Comparison of ENCODE assay signal across 18 cellular contexts in the genomic region with DNA sequence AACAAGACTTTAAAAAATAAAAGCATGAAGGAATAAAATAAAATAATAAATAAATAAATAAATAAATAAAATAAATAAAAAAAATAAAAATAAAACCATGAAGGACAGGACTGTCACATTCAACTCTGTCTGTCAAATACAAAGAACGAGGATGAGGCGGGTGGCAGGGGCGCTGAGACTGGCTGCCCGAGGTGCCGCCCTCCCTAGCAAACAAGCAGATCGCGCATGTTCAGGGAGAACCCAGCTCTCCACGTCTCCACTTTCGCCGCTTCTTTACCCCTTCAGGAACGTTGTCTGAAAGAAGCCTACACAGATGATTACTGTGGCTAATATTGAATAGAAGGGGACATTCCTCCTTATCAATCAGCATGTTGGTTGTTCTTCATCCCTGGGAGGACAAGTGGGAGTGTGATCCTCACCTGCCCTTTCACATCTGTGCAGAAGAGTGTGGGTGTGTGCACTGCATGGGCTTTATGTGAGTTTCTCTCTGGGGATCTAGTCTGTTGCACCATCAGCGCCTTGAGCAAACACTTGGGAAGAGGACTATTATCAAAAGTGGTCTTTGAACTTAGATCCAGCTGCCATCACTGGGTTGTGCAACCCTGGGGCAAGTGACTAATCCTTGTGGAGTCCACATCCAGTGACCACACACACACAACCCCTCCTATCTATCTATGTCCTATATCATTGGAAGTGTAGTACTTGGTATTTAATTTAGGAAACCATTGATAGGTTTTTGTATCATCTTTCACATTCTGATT.
DNase-seq lines count a peak whose midpoint lies in the region; ATAC-seq and TF ChIP-seq lines count a peak whose summit lies in the region.
"Had no signal": no experiment of that assay in that cellular context is flagged by ENCODE, and none has a peak within 500 bp of the region (broad histone marks: within the 10 kb centered on the region; RNA-seq: fewer than 3 reads in every experiment).

No MANE protein-coding gene starts in this region.

- TF ChIP-seq POLR2A in NB4 (IDR thresholded peaks at IDR 0.05; ENCODE audit: extremely low read depth, insufficient read length) (no peak), right lobe of liver (IDR thresholded peaks at IDR 0.05) (no peak), testis (IDR thresholded peaks at IDR 0.05) (no peak)

- no peak overlapping the region for H3K4me3 ChIP-seq in NB4 (ENCODE audit: low read depth, low read length)
- no peak overlapping the region for H3K4me3 ChIP-seq in right lobe of liver
- no peak overlapping the region for H3K4me3 ChIP-seq in testis
- H3K4me3 ChIP-seq: Peyer's patch, SJCRH30 had no signal

- H3K27me3 ChIP-seq in right lobe of liver = no peaks in the 10 kb centered on the region
- no peaks in the 10 kb centered on the region for H3K27me3 ChIP-seq in testis
- H3K27me3 ChIP-seq: Peyer's patch, SJCRH30 had no signal

- peaks cover 28% of the 10 kb centered on the region for H3K36me3 Mint-ChIP-seq in WTC11
- H3K36me3 Mint-ChIP-seq: CD8-positive, alpha-beta memory T cell had no signal

- H3K9me3 ChIP-seq in right lobe of liver = no peaks in the 10 kb centered on the region
- no peaks in the 10 kb centered on the region for H3K9me3 ChIP-seq in testis
- H3K9me3 ChIP-seq: SJCRH30 had no signal

- H3K27me3 Mint-ChIP-seq in WTC11 (ENCODE audit: low read depth) = no peaks in the 10 kb centered on the region; the same call in 1 of the 2 replicates
- peaks cover 8% of the 10 kb centered on the region for H3K27me3 Mint-ChIP-seq in stimulated activated naive CD8-positive, alpha-beta T cell treated with anti-CD3 and anti-CD28 coated beads, Interleukin-15, amount 100 ng/mL, for 72 hours
- H3K27me3 Mint-ChIP-seq: CD8-positive, alpha-beta memory T cell had no signal

- no peak for ATAC-seq in WTC11
- ATAC-seq in right lobe of liver = peak in 3 of 4 donors; percentile 48 to 95 (median 56)
- no peak for ATAC-seq in stimulated activated naive CD8-positive, alpha-beta T cell treated with anti-CD3 and anti-CD28 coated beads, Interleukin-15, amount 100 ng/mL, for 72 hours

- H3K4me1 ChIP-seq in right lobe of liver (no peaks in the 10 kb centered on the region), testis (no peaks in the 10 kb centered on the region)
- H3K4me1 ChIP-seq: Peyer's patch, SJCRH30 had no signal

- 63% methylated on average over 12 of the region's 12 CpGs for WGBS in right lobe of liver (ENCODE audit: insufficient coverage, low coverage, low lambda C conversion rate, missing lambda C conversion rate)
- 85 to 91% methylated on average over 12 of the region's 12 CpGs for WGBS in testis, 2 donors

- CTCF ChIA-PET in WTC11 (lab: Charles Lee) = no interaction called here

- H3K36me3 ChIP-seq in right lobe of liver = no peaks in the 10 kb centered on the region
- H3K36me3 ChIP-seq in testis (ENCODE audit: low read depth, missing control alignments) = no peaks in the 10 kb centered on the region
- H3K36me3 ChIP-seq: Peyer's patch, SJCRH30 had no signal

- TF ChIP-seq CTCF in NB4 (IDR thresholded peaks at IDR 0.05; ENCODE audit: low read depth, low read length) = no peak
- no peak for TF ChIP-seq CTCF in WTC11 (IDR thresholded peaks at IDR 0.05)
- no peak for TF ChIP-seq CTCF in right lobe of liver (IDR thresholded peaks at IDR 0.05)
- no peak for TF ChIP-seq CTCF in testis (IDR thresholded peaks at IDR 0.05)

- H3K4me3 Mint-ChIP-seq in WTC11 = no peak overlapping the region
- no peak overlapping the region for H3K4me3 Mint-ChIP-seq in stimulated activated naive CD8-positive, alpha-beta T cell treated with anti-CD3 and anti-CD28 coated beads, Interleukin-15, amount 100 ng/mL, for 72 hours
- H3K4me3 Mint-ChIP-seq: CD8-positive, alpha-beta memory T cell had no signal

- POLR2A ChIA-PET in WTC11 (lab: Charles Lee) = no interaction called here

- peak; percentile 40 to 79 for DNase-seq in NCI-H524 (lab: John Stamatoyannopoulos, UW)
- no peak for DNase-seq in NCI-H524 treated with DMSO at 0.1 percent for 48 hours (lab: John Stamatoyannopoulos, UW)
- peak; percentile 48 for DNase-seq in NB4 (ENCODE audit: low read depth)
- DNase-seq in WTC11 (ENCODE audit: low spot score) = no peak
- peak in 1 of 3 donors; percentile 49 for DNase-seq in right lobe of liver
- DNase-seq in testis = no peak
- no peak for DNase-seq in stimulated activated CD8-positive, alpha-beta memory T cell treated with anti-CD3 and anti-CD28 coated beads, Interleukin-4, amount 100 ng/mL, for 48 hours
- DNase-seq in stimulated activated naive CD8-positive, alpha-beta T cell treated with anti-CD3 and anti-CD28 coated beads, Interleukin-15, amount 100 ng/mL, for 72 hours = no peak
- DNase-seq: Calu3; CD8-positive, alpha-beta memory T cell; GDM1; Karpas-422; NCI-H1417 treated with DMSO at 0.1 percent for 48 hours; NCI-H1930; NCI-H82; Peyer's patch; SJCRH30 had no signal

- H3K4me1 Mint-ChIP-seq in WTC11 = no peaks in the 10 kb centered on the region
- no peaks in the 10 kb centered on the region for H3K4me1 Mint-ChIP-seq in stimulated activated naive CD8-positive, alpha-beta T cell treated with anti-CD3 and anti-CD28 coated beads, Interleukin-15, amount 100 ng/mL, for 72 hours
- H3K4me1 Mint-ChIP-seq: CD8-positive, alpha-beta memory T cell had no signal

- H3K27ac ChIP-seq in right lobe of liver (no peak overlapping the region), testis (no peak overlapping the region)
- H3K27ac ChIP-seq: C4-2B, Peyer's patch, SJCRH30 had no signal

- H3K9me3 Mint-ChIP-seq in WTC11 = peaks cover 47% of the 10 kb centered on the region
- peaks cover 6 to 16% of the 10 kb centered on the region in 2 donors for H3K9me3 Mint-ChIP-seq in stimulated activated naive CD8-positive, alpha-beta T cell treated with anti-CD3 and anti-CD28 coated beads, Interleukin-15, amount 100 ng/mL, for 72 hours

- intact Hi-C loops in right lobe of liver (cut with DNase I) = no loop called here
- intact Hi-C loops in testis (cut with DNase I; ENCODE audit: low total_unique reads) = no loop called here

- no peak overlapping the region for H3K27ac Mint-ChIP-seq in WTC11
- no peak overlapping the region for H3K27ac Mint-ChIP-seq in stimulated activated naive CD8-positive, alpha-beta T cell treated with anti-CD3 and anti-CD28 coated beads, Interleukin-15, amount 100 ng/mL, for 72 hours
- H3K27ac Mint-ChIP-seq: CD8-positive, alpha-beta memory T cell had no signal

TF ChIP-seq in WTC11, 78 proteins besides CTCF, POLR2A, EP300 and RAD21:
- TF ChIP-seq SOX15 (CRISPR knock-in tag; IDR thresholded peaks at IDR 0.05) (no peak), ZNF396 (CRISPR knock-in tag; IDR thresholded peaks at IDR 0.05; ENCODE audit: borderline replicate concordance) (no peak), ETV6 (CRISPR knock-in tag; IDR thresholded peaks at IDR 0.05) (no peak), E2F1 (CRISPR knock-in tag; IDR thresholded peaks at IDR 0.05) (no peak), SMAD3 (CRISPR knock-in tag; IDR thresholded peaks at IDR 0.05; ENCODE audit: borderline replicate concordance) (no peak), PRRX2 (CRISPR knock-in tag; IDR thresholded peaks at IDR 0.05) (no peak), GABPB1 (CRISPR knock-in tag; IDR thresholded peaks at IDR 0.05) (peak; percentile 78; the same call in 1 of the 2 replicates), HMGA2 (CRISPR knock-in tag; IDR thresholded peaks at IDR 0.05) (peak; percentile 56; the same call in 1 of the 2 replicates), ATF1 (CRISPR knock-in tag; IDR thresholded peaks at IDR 0.05) (no peak), NFATC4 (CRISPR knock-in tag; IDR thresholded peaks at IDR 0.05) (no peak), ERG (CRISPR knock-in tag; IDR thresholded peaks at IDR 0.05) (no peak), TP53 (CRISPR knock-in tag; IDR thresholded peaks at IDR 0.05) (no peak)
- TF ChIP-seq, protein P1, sequence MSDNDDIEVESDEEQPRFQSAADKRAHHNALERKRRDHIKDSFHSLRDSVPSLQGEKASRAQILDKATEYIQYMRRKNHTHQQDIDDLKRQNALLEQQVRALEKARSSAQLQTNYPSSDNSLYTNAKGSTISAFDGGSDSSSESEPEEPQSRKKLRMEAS (CRISPR knock-in tag; IDR thresholded peaks at IDR 0.05) = no peak

Comparison
In these comparisons a context has a peak if more than half of its experiments do, and no peak if none do; other contexts are left out.
1. DNase-seq: peak in NCI-H524 (2 of 2) and NB4 (single experiment); none in NCI-H524 treated with DMSO at 0.1 percent for 48 hours (single experiment), WTC11 (single experiment), testis (single experiment), stimulated activated CD8-positive, alpha-beta memory T cell treated with anti-CD3 and anti-CD28 coated beads, Interleukin-4, amount 100 ng/mL, for 48 hours (single experiment) and stimulated activated naive CD8-positive, alpha-beta T cell treated with anti-CD3 and anti-CD28 coated beads, Interleukin-15, amount 100 ng/mL, for 72 hours (0 of 2).
2. ATAC-seq: peak in right lobe of liver (3 of 4); none in WTC11 (single experiment) and stimulated activated naive CD8-positive, alpha-beta T cell treated with anti-CD3 and anti-CD28 coated beads, Interleukin-15, amount 100 ng/mL, for 72 hours (single experiment).